Comparison of ENCODE assay signal across 7 cellular contexts in the genomic region with DNA sequence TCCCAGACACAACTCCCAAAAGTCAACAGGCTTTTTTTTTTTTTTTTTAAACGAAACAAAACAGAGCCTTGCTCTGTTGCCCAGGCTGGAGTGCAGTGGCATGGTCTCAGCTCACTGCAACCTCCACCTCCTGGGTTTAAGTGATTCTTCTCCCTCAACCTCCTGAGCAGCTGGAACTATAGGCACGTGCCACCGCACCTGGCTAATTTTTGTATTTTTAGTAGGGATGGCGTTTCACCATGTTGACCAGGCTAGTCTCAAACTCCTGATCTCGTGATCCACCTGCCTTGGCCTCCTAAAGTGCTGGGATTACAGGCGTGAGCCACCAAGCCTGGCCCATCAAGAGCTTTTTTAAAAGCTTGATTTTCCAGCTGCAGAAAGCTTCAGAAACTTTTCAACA.
A peak's percentile ranks its signal among the peaks of the same experiment; 100 is the strongest.
DNase-seq lines count a peak whose midpoint lies in the region; ATAC-seq and TF ChIP-seq lines count a peak whose summit lies in the region.
"Not testable (repeated sequence)": the region's sequence is repeated elsewhere in the genome, so short reads cannot be mapped to it uniquely, and the experiment has no call there.

No MANE protein-coding gene starts in this region.

- H3K9me3 Mint-ChIP-seq in central memory CD8-positive, alpha-beta T cell, result not testable (repeated sequence)

- WGBS in gastroesophageal sphincter (ENCODE audit: low coverage in 1 of 2), 2 donors, result 33 to 82% methylated on average over 1 to 5 of the region's 6 CpGs
- WGBS in right cardiac atrium, result 81% methylated on average over 6 of the region's 6 CpGs

- DNase-seq in T-helper 17 cell; central memory CD8-positive, alpha-beta T cell (ENCODE audit: low spot score in 2 of 2); right cardiac atrium; gastrocnemius medialis; vagina (ENCODE audit: extremely low spot score in 2 of 2): not testable (repeated sequence)

- H3K36me3 Mint-ChIP-seq in T-helper 17 cell (ENCODE audit: low read depth), result not testable (repeated sequence)
- H3K36me3 Mint-ChIP-seq in central memory CD8-positive, alpha-beta T cell (ENCODE audit: insufficient read depth), result peaks cover 16% of the 10 kb centered on the region

- H3K4me3 ChIP-seq in gastroesophageal sphincter; right cardiac atrium (ENCODE audit: low read length); gastrocnemius medialis; subcutaneous abdominal adipose tissue (ENCODE audit: low read depth in 1 of 5, low read length in 5 of 5); vagina: not testable (repeated sequence)

- H3K4me1 ChIP-seq in gastroesophageal sphincter (peaks cover 26 to 99% (median 62%) of the 10 kb centered on the region in 3 donors), right cardiac atrium (ENCODE audit: control insufficient read depth, insufficient read depth, low read length) (peaks cover 50% of the 10 kb centered on the region), gastrocnemius medialis (peaks cover 98 to 99% of the 10 kb centered on the region in 2 donors), subcutaneous abdominal adipose tissue (ENCODE audit: control insufficient read depth in 5 of 5, insufficient read depth in 5 of 5, low read length in 5 of 5) (peaks cover 24 to 85% (median 81%) of the 10 kb centered on the region in 5 donors), vagina (peaks cover 82% of the 10 kb centered on the region)

- H3K27ac ChIP-seq in gastroesophageal sphincter (peak overlapping the region; percentile 88 to 94 (median 92)), right cardiac atrium (ENCODE audit: low read length) (peak overlapping the region; percentile 48), gastrocnemius medialis (peak overlapping the region; percentile 90 to 95 (median 93)), subcutaneous abdominal adipose tissue (ENCODE audit: low read depth, low read length) (peak overlapping the region; percentile 87), vagina (peak overlapping the region; percentile 69)

- H3K27ac Mint-ChIP-seq in T-helper 17 cell, result peak overlapping the region; percentile 89
- peak overlapping the region; percentile 48 for H3K27ac Mint-ChIP-seq in central memory CD8-positive, alpha-beta T cell (ENCODE audit: low read depth)

- H3K27me3 Mint-ChIP-seq in T-helper 17 cell; central memory CD8-positive, alpha-beta T cell: not testable (repeated sequence)

- ATAC-seq in T-helper 17 cell; central memory CD8-positive, alpha-beta T cell (replicated peaks; ENCODE audit: extremely low read depth, poor library complexity, severe bottlenecking); gastroesophageal sphincter; right cardiac atrium; gastrocnemius medialis: not testable (repeated sequence)

- in situ Hi-C loops in gastrocnemius medialis (cut with MboI; ENCODE audit: low sequenced_read_pairs in 4 of 4), result not testable (repeated sequence)

- not testable (repeated sequence) for H3K9me3 ChIP-seq in T-helper 17 cell (ENCODE audit: control insufficient read depth, low read length, poor library complexity, severe bottlenecking); gastroesophageal sphincter; right cardiac atrium (ENCODE audit: control insufficient read depth, low read length); gastrocnemius medialis; subcutaneous abdominal adipose tissue (ENCODE audit: control insufficient read depth in 5 of 5, low read length in 5 of 5); vagina

- intact Hi-C loops in right cardiac atrium (cut with DNase I); vagina (cut with DNase I): not testable (repeated sequence)
- intact Hi-C loops in gastrocnemius medialis (cut with DNase I; ENCODE audit: low total_unique reads), result loop anchor here (5.0 to 10.0 kb wide), 2 partner anchors 497 to 684 kb away; a partner anchor contains a TSS

- TF ChIP-seq EP300 in gastroesophageal sphincter (IDR thresholded peaks at IDR 0.05), result not testable (repeated sequence)

- not testable (repeated sequence) for H3K36me3 ChIP-seq in gastroesophageal sphincter, gastrocnemius medialis, vagina
- H3K36me3 ChIP-seq in subcutaneous abdominal adipose tissue (ENCODE audit: control insufficient read depth in 5 of 5, insufficient read depth in 5 of 5, low read length in 5 of 5), result peaks cover 0 to 23% (median 16%) of the 10 kb centered on the region in 5 donors

- H3K4me1 Mint-ChIP-seq in T-helper 17 cell, result peaks cover 58% of the 10 kb centered on the region
- H3K4me1 Mint-ChIP-seq in central memory CD8-positive, alpha-beta T cell, result peaks cover 66% of the 10 kb centered on the region

- not testable (repeated sequence) for TF ChIP-seq POLR2A in gastroesophageal sphincter (IDR thresholded peaks at IDR 0.05); vagina (IDR thresholded peaks at IDR 0.05)
- peak; percentile 19 to 43 for TF ChIP-seq POLR2A in gastrocnemius medialis (IDR thresholded peaks at IDR 0.05)

- H3K27me3 ChIP-seq in gastroesophageal sphincter; right cardiac atrium (ENCODE audit: control insufficient read depth, insufficient read depth); gastrocnemius medialis; subcutaneous abdominal adipose tissue (ENCODE audit: control insufficient read depth in 5 of 5, insufficient read depth in 4 of 5, low read length in 5 of 5); vagina: not testable (repeated sequence)

- not testable (repeated sequence) for H3K9ac ChIP-seq in subcutaneous abdominal adipose tissue (ENCODE audit: low read length in 5 of 5)

- TF ChIP-seq CTCF in gastroesophageal sphincter (IDR thresholded peaks at IDR 0.05); gastrocnemius medialis (IDR thresholded peaks at IDR 0.05 in 4 of 5, conservative IDR thresholded peaks at IDR 0.05 in 1 of 5); vagina (IDR thresholded peaks at IDR 0.05): not testable (repeated sequence)

- H3K4me3 Mint-ChIP-seq in T-helper 17 cell; central memory CD8-positive, alpha-beta T cell: not testable (repeated sequence)
